9 cellular contexts compared by ENCODE assay signal in genomic region chr4:55545681-55546632, GRCh38. TPM values are rescaled to one million over a fixed set of nuclear protein-coding genes. Genes with fewer than 3 reads are reported as not detected.
DNase-seq lines count a peak whose midpoint lies in the region; ATAC-seq and TF ChIP-seq lines count a peak whose summit lies in the region.
"Had no signal": no experiment of that assay in that cellular context is flagged by ENCODE, and none has a peak within 500 bp of the region (broad histone marks: within the 10 kb centered on the region; RNA-seq: fewer than 3 reads in every experiment).

No MANE protein-coding gene starts in this region.

- H3K4me1 ChIP-seq in BLaER1 treated with 17β-estradiol and CSF1 and Interleukin-3, amounts not matched to agents 10 nM and 100 nM: peaks cover 26 to 41% (median 32%) of the 10 kb centered on the region in 10 experiments
- H3K4me1 ChIP-seq in lung (ENCODE audit: control insufficient read depth in 2 of 2, insufficient read depth in 2 of 2, low read length in 2 of 2): peaks cover 0 to 8% of the 10 kb centered on the region in 2 donors

- peak; percentile 77 for DNase-seq in NCI-H774 (lab: John Stamatoyannopoulos, UW)
- DNase-seq in activated CD4-positive, alpha-beta memory T cell treated with anti-CD3 and anti-CD28 coated beads, Interleukin-2, amount 10 ng/mL, durations not matched to agents 7 days and 5 days: peak; percentile 62
- DNase-seq in ecto neural progenitor cell (ENCODE audit: low spot score): peak; percentile 77
- DNase-seq in lung (ENCODE audit: low spot score): peak; percentile 76
- DNase-seq in stimulated activated CD4-positive, alpha-beta T cell treated with anti-CD3 and anti-CD28 coated beads, TNF-alpha, amount 100 ng/mL, for 4 hours (ENCODE audit: low read depth in 3 of 3): peak; percentile 23 to 45 (median 37)

- POLR2A ChIA-PET in activated CD4-positive, alpha-beta memory T cell treated with anti-CD3 and anti-CD28 coated beads, Interleukin-2, amount 10 ng/mL, durations not matched to agents 7 days and 5 days (lab: Charles Lee): interaction anchor here (0.9 to 1.6 kb wide), 15 partner anchors 11 to 1432 kb away, joined by 3 to 13 read pairs (median 3); partner anchors contain the start of genes NOA1, PPAT, SRD5A3 and TMEM165

- peak overlapping the region; percentile 72 to 95 (median 82) for H3K4me2 ChIP-seq in BLaER1 treated with 17β-estradiol and CSF1 and Interleukin-3, amounts not matched to agents 10 nM and 100 nM

- peaks cover 47% of the 10 kb centered on the region for H3K4me1 Mint-ChIP-seq in activated CD4-positive, alpha-beta memory T cell treated with anti-CD3 and anti-CD28 coated beads, Interleukin-2, amount 10 ng/mL, durations not matched to agents 7 days and 5 days

- no peak for TF ChIP-seq CTCF in lung (IDR thresholded peaks at IDR 0.05; ENCODE audit: control extremely low read depth, extremely low read depth)

- H3K9me3 ChIP-seq in BLaER1 treated with 17β-estradiol and CSF1 and Interleukin-3, amounts not matched to agents 10 nM and 100 nM (replicated peaks in 1 of 11): no peaks in the 10 kb centered on the region
- no peaks in the 10 kb centered on the region for H3K9me3 ChIP-seq in lung (ENCODE audit: control insufficient read depth in 2 of 2, insufficient read depth in 1 of 2, low read length in 1 of 2)

- H3K9ac ChIP-seq in BLaER1 treated with 17β-estradiol and CSF1 and Interleukin-3, amounts not matched to agents 10 nM and 100 nM: peak overlapping the region; percentile 91 to 96 (median 95)

- peaks cover 13 to 44% (median 32%) of the 10 kb centered on the region in 11 experiments; a peak in 19 of 22 replicates for H4K20me1 ChIP-seq in BLaER1 treated with 17β-estradiol and CSF1 and Interleukin-3, amounts not matched to agents 10 nM and 100 nM

- H3K9me3 Mint-ChIP-seq in activated CD4-positive, alpha-beta memory T cell treated with anti-CD3 and anti-CD28 coated beads, Interleukin-2, amount 10 ng/mL, durations not matched to agents 7 days and 5 days: no peaks in the 10 kb centered on the region

- peak overlapping the region; percentile 80 to 96 (median 94) for H3K27ac ChIP-seq in BLaER1 treated with 17β-estradiol and CSF1 and Interleukin-3, amounts not matched to agents 10 nM and 100 nM
- H3K27ac ChIP-seq in lung (ENCODE audit: low read depth in 1 of 2, low read length in 1 of 2): peak overlapping the region; percentile 97 to 98

- peaks cover 23% of the 10 kb centered on the region for H3K27me3 Mint-ChIP-seq in activated CD4-positive, alpha-beta memory T cell treated with anti-CD3 and anti-CD28 coated beads, Interleukin-2, amount 10 ng/mL, durations not matched to agents 7 days and 5 days

- peak overlapping the region; percentile 71 for H3K27ac Mint-ChIP-seq in activated CD4-positive, alpha-beta memory T cell treated with anti-CD3 and anti-CD28 coated beads, Interleukin-2, amount 10 ng/mL, durations not matched to agents 7 days and 5 days

- H3K4me3 Mint-ChIP-seq in activated CD4-positive, alpha-beta memory T cell treated with anti-CD3 and anti-CD28 coated beads, Interleukin-2, amount 10 ng/mL, durations not matched to agents 7 days and 5 days: peak overlapping the region; percentile 85

- 0 to 1% methylated on average over 64 to 95 of the region's 95 CpGs for WGBS in lung, 2 donors

- CTCF ChIA-PET in activated CD4-positive, alpha-beta memory T cell treated with anti-CD3 and anti-CD28 coated beads, Interleukin-2, amount 10 ng/mL, durations not matched to agents 7 days and 5 days (lab: Charles Lee): interaction anchor here (0.8 to 3.2 kb wide), 8 partner anchors 9 to 200 kb away, joined by 3 to 17 read pairs (median 4); partner anchors contain the start of genes NMU, SRD5A3 and TMEM165

- no peaks in the 10 kb centered on the region for H3K36me3 Mint-ChIP-seq in activated CD4-positive, alpha-beta memory T cell treated with anti-CD3 and anti-CD28 coated beads, Interleukin-2, amount 10 ng/mL, durations not matched to agents 7 days and 5 days (ENCODE audit: low read depth)

- ATAC-seq in GM19328 (IDR thresholded peaks at IDR 0.05; ENCODE audit: unreplicated experiment) (peak; percentile 42), HG03469 (IDR thresholded peaks at IDR 0.05; ENCODE audit: unreplicated experiment) (peak; percentile 28), lung (ENCODE audit: insufficient read depth, low FRiP score) (peak; percentile 67)

- peaks cover 0 to 7% (median 0%) of the 10 kb centered on the region in 11 experiments; a peak in 5 of 22 replicates for H3K36me3 ChIP-seq in BLaER1 treated with 17β-estradiol and CSF1 and Interleukin-3, amounts not matched to agents 10 nM and 100 nM
- H3K36me3 ChIP-seq in lung (ENCODE audit: control insufficient read depth in 2 of 2, insufficient read depth in 2 of 2, low read length in 2 of 2): no peaks in the 10 kb centered on the region

- H3K4me3 ChIP-seq in BLaER1 treated with 17β-estradiol and CSF1 and Interleukin-3, amounts not matched to agents 10 nM and 100 nM: peak overlapping the region; percentile 56 to 92 (median 82)
- peak overlapping the region; percentile 71 for H3K4me3 ChIP-seq in lung

- no peaks in the 10 kb centered on the region for H3K27me3 ChIP-seq in BLaER1 treated with 17β-estradiol and CSF1 and Interleukin-3, amounts not matched to agents 10 nM and 100 nM
- no peaks in the 10 kb centered on the region for H3K27me3 ChIP-seq in lung (ENCODE audit: control insufficient read depth, insufficient read depth)

RNA-seq across cellular contexts. Expression of gene CLOCK, which starts 0.8 kb away (rescaled TPM):
- 1 to 10 TPM; 7.4 to 9.6 TPM for total RNA-seq in activated CD4-positive, alpha-beta memory T cell treated with anti-CD3 and anti-CD28 coated beads, Interleukin-2, amount 10 ng/mL, durations not matched to agents 7 days and 5 days
- total RNA-seq in lung: 10 to 100 TPM; 22.2 to 29.7 TPM
- polyA plus RNA-seq in lung: 1 to 10 TPM; 6.2 to 7.2 TPM

RNA-seq across cellular contexts. Expression of gene PDCL2, which starts 46.1 kb away (rescaled TPM):
- not detected for total RNA-seq in activated CD4-positive, alpha-beta memory T cell treated with anti-CD3 and anti-CD28 coated beads, Interleukin-2, amount 10 ng/mL, durations not matched to agents 7 days and 5 days
- total RNA-seq in lung: not detected
- not detected for polyA plus RNA-seq in lung
- total RNA-seq: T-helper 2 cell treated with Interferon-gamma antibody and Interleukin-4, amounts not matched to agents 100 ng/mL and 5 ng/mL, for 36 hours had no signal

Comparison
In these comparisons a context has a peak if more than half of its experiments do, and no peak if none do; other contexts are left out.
1. Peak in every context shown above with its lines: DNase-seq, ATAC-seq, H3K4me3 ChIP-seq and H3K27ac ChIP-seq.